13 cellular contexts compared by ENCODE assay signal in genomic region chr5:3364941-3365340, GRCh38.
A peak's percentile ranks its signal among the peaks of the same experiment; 100 is the strongest.
DNase-seq lines count a peak whose midpoint lies in the region; ATAC-seq and TF ChIP-seq lines count a peak whose summit lies in the region.
"Had no signal": no experiment of that assay in that cellular context is flagged by ENCODE, and none has a peak within 500 bp of the region (broad histone marks: within the 10 kb centered on the region; RNA-seq: fewer than 3 reads in every experiment).

No MANE protein-coding gene starts in this region.

- H2BK120ac ChIP-seq in H9 (ENCODE audit: low read depth, low read length, poor library complexity, severe bottlenecking), result no peak overlapping the region

- H3T11ph ChIP-seq in H9 (ENCODE audit: low read length), result no peak overlapping the region

- no peak overlapping the region for H3K4ac ChIP-seq in H9 (ENCODE audit: low read depth, low read length)

- DNase-seq in H9 (peak; percentile 10), coronary artery (ENCODE audit: low spot score) (peak; percentile 29), mesenteric fat pad (ENCODE audit: low spot score) (peak; percentile 33), type B pancreatic cell (ENCODE audit: extremely low spot score, unreplicated experiment) (peak; percentile 15), SKM-1 (lab: John Stamatoyannopoulos, UW; ENCODE audit: unreplicated experiment) (no peak)
- DNase-seq in activated T-cell treated with anti-CD3 and anti-CD28 coated beads, Interleukin-2, amount 50 U/mL, for 1 hour, result no peak
- DNase-seq: 8988T, AML-193, DMS53, GF-D8, GM23248 had no signal

- H2BK12ac ChIP-seq in H9 (ENCODE audit: insufficient read length, low read depth, low read length), result no peak overlapping the region

- H3K79me1 ChIP-seq in H9 (ENCODE audit: insufficient read depth, low read depth, low read length, poor library complexity, severe bottlenecking), result no peaks in the 10 kb centered on the region

- H3K27me3 ChIP-seq in H9 (ENCODE audit: insufficient read depth, low read length), result no peaks in the 10 kb centered on the region
- H3K27me3 ChIP-seq: BLaER1 had no signal

- H3K4me1 Mint-ChIP-seq in H9, result peaks cover 9 to 12% of the 10 kb centered on the region in 2 experiments
- no peaks in the 10 kb centered on the region for H3K4me1 Mint-ChIP-seq in type B pancreatic cell (ENCODE audit: unreplicated experiment)

- H2BK20ac ChIP-seq in H9 (ENCODE audit: low read depth, low read length, poor library complexity, severe bottlenecking), result no peak overlapping the region

- no peak overlapping the region for H3K27ac ChIP-seq in H9 (ENCODE audit: insufficient read length, low read depth, low read length)
- no peak overlapping the region for H3K27ac ChIP-seq in coronary artery
- H3K27ac ChIP-seq: BLaER1, GM23248 had no signal

- H2AK5ac ChIP-seq in H9 (ENCODE audit: insufficient read length, low read length), result no peak overlapping the region

- H3K23me2 ChIP-seq in H9 (ENCODE audit: insufficient read length, low read depth, low read length, poor library complexity, severe bottlenecking), result no peaks in the 10 kb centered on the region

- H2AFZ ChIP-seq in H9 (ENCODE audit: low read length), result no peak overlapping the region
- H2AFZ ChIP-seq: GM23248 had no signal

- no peaks in the 10 kb centered on the region for H3K9me3 ChIP-seq in H9 (ENCODE audit: control insufficient read depth, low read depth, low read length)
- H3K9me3 ChIP-seq: BLaER1 had no signal

- TF ChIP-seq CTCF in H9 (conservative IDR thresholded peaks at IDR 0.05) (no peak), coronary artery (IDR thresholded peaks at IDR 0.05) (no peak), type B pancreatic cell (conservative IDR thresholded peaks at IDR 0.05) (no peak)

- no peak overlapping the region for H3K14ac ChIP-seq in H9 (ENCODE audit: insufficient read depth, low read length)

- no peaks in the 10 kb centered on the region for H4K20me1 ChIP-seq in H9 (ENCODE audit: control insufficient read depth, insufficient read depth, insufficient read length)
- H4K20me1 ChIP-seq: BLaER1 had no signal

- H3K4me2 ChIP-seq in H9 (ENCODE audit: insufficient read depth, insufficient read length, low read length), result no peak overlapping the region
- H3K4me2 ChIP-seq: BLaER1 had no signal

- H3K23ac ChIP-seq in H9 (ENCODE audit: insufficient read length, low read depth, low read length), result no peak overlapping the region

- no CpG with 5 or more reads among the region's 4 CpGs for WGBS in H9 (ENCODE audit: extremely low coverage, insufficient read length, low lambda C conversion rate)

- peaks cover 5 to 7% of the 10 kb centered on the region in 2 experiments; a peak in 4 of 5 replicates for H3K9me3 Mint-ChIP-seq in H9
- H3K9me3 Mint-ChIP-seq in type B pancreatic cell, result peaks cover 5% of the 10 kb centered on the region

- H4K5ac ChIP-seq in H9 (ENCODE audit: insufficient read length, low read depth, low read length), result no peak overlapping the region

- H4K91ac ChIP-seq in H9 (ENCODE audit: insufficient read length, low read depth, low read length), result no peak overlapping the region

- H3K4me3 ChIP-seq in coronary artery, result no peak overlapping the region
- H3K4me3 ChIP-seq: BLaER1, GM23248 had no signal

- peaks cover 5% of the 10 kb centered on the region; the same call in 1 of the 2 replicates for H3K27me3 Mint-ChIP-seq in H9 (ENCODE audit: low read depth)
- peaks cover 32% of the 10 kb centered on the region for H3K27me3 Mint-ChIP-seq in type B pancreatic cell

- H3K56ac ChIP-seq in H9 (ENCODE audit: insufficient read length, low read depth, low read length), result no peak overlapping the region

- H2BK15ac ChIP-seq in H9 (ENCODE audit: low read depth, low read length), result no peak overlapping the region

- no peak overlapping the region for H4K8ac ChIP-seq in H9 (replicated peaks; ENCODE audit: insufficient read length, low read depth, low read length)

- no peaks in the 10 kb centered on the region for H3K4me1 ChIP-seq in H9 (ENCODE audit: insufficient read depth, low read length)
- H3K4me1 ChIP-seq: BLaER1 had no signal

- no peak overlapping the region for H3K18ac ChIP-seq in H9 (ENCODE audit: insufficient read length, low read depth, low read length)

- H3K27ac Mint-ChIP-seq in H9 (0 out of 7 replicates have a peak overlapping the region, but pooled peaks of 1 of the 3 experiments have one; percentile 30), type B pancreatic cell (no peak overlapping the region)

- H3K36me3 Mint-ChIP-seq in H9 (ENCODE audit: insufficient read depth in 1 of 3, low read depth in 3 of 3) (peaks cover 0 to 2% (median 0%) of the 10 kb centered on the region in 3 experiments; a peak in 1 of 7 replicates), type B pancreatic cell (no peaks in the 10 kb centered on the region)

- H3K4me3 Mint-ChIP-seq in H9 (no peak overlapping the region), type B pancreatic cell (no peak overlapping the region)

- no peak overlapping the region for H3K9ac ChIP-seq in H9 (ENCODE audit: extremely low read depth, insufficient read length, low read length)
- H3K9ac ChIP-seq: BLaER1, GM23248 had no signal

- no peaks in the 10 kb centered on the region for H3K79me2 ChIP-seq in H9 (ENCODE audit: insufficient read depth, low read length)

- H2BK5ac ChIP-seq in H9 (ENCODE audit: insufficient read length, low read length), result no peak overlapping the region

- ATAC-seq in HG02759 (IDR thresholded peaks at IDR 0.05; ENCODE audit: unreplicated experiment), result no peak

Comparison
In these comparisons a context has a peak if more than half of its experiments do, and no peak if none do; other contexts are left out.
1. DNase-seq: peak in H9 (single experiment), coronary artery (single experiment), mesenteric fat pad (single experiment) and type B pancreatic cell (single experiment); none in activated T-cell treated with anti-CD3 and anti-CD28 coated beads, Interleukin-2, amount 50 U/mL, for 1 hour (single experiment) and SKM-1 (single experiment).